Comparison of ENCODE assay signal across 8 cellular contexts in genomic region chr2:43225093-43225787, GRCh38. TPM values are rescaled to one million over a fixed set of nuclear protein-coding genes. Genes with fewer than 3 reads are reported as not detected.
DNase-seq lines count a peak whose midpoint lies in the region; ATAC-seq and TF ChIP-seq lines count a peak whose summit lies in the region.

No MANE protein-coding gene starts in this region.

- TF ChIP-seq CTCF in CD4-positive, alpha-beta T cell (IDR thresholded peaks at IDR 0.05) = no peak
- TF ChIP-seq CTCF in coronary artery (IDR thresholded peaks at IDR 0.05) (no peak), lung (IDR thresholded peaks at IDR 0.05; ENCODE audit: control extremely low read depth, extremely low read depth) (no peak)

- peak overlapping the region; percentile 94 for H3K9ac ChIP-seq in HUES6 (ENCODE audit: low read length)

- peaks cover 48% of the 10 kb centered on the region for H3K4me1 Mint-ChIP-seq in CD4-positive, alpha-beta T cell (ENCODE audit: low read depth)
- H3K4me1 Mint-ChIP-seq in activated CD4-positive, alpha-beta T cell treated with anti-CD3 and anti-CD28 coated beads for 36 hours = peaks cover 48% of the 10 kb centered on the region

- peaks cover 40% of the 10 kb centered on the region for H3K36me3 ChIP-seq in HUES6 (ENCODE audit: control insufficient read depth, insufficient read depth, low read length)
- H3K36me3 ChIP-seq in lung (ENCODE audit: control insufficient read depth in 2 of 2, insufficient read depth in 2 of 2, low read length in 2 of 2) = peaks cover 4 to 19% of the 10 kb centered on the region in 2 donors

- peaks cover 19% of the 10 kb centered on the region for H3K27me3 Mint-ChIP-seq in CD4-positive, alpha-beta T cell
- H3K27me3 Mint-ChIP-seq in activated CD4-positive, alpha-beta T cell treated with anti-CD3 and anti-CD28 coated beads for 36 hours = no peaks in the 10 kb centered on the region

- POLR2A ChIA-PET in CD4-positive, alpha-beta T cell (lab: Charles Lee) = interaction anchor here (0.8 to 21.5 kb wide), 9 partner anchors 9 to 415 kb away, joined by 3 to 1478 read pairs (median 85); partner anchors contain the start of gene THADA
- POLR2A ChIA-PET in activated CD4-positive, alpha-beta T cell treated with anti-CD3 and anti-CD28 coated beads for 36 hours (lab: Charles Lee) = interaction anchor here (0.7 to 1.4 kb wide), 5 partner anchors 54 to 411 kb away, joined by 3 to 5 read pairs (median 4); no protein-coding TSS in a partner anchor

- DNase-seq in CD4-positive, alpha-beta T cell = peak; percentile 53 to 72 (median 62)
- DNase-seq in activated CD4-positive, alpha-beta T cell treated with anti-CD3 and anti-CD28 coated beads for 36 hours = peak; percentile 84
- DNase-seq in coronary artery (ENCODE audit: low spot score) (no peak), lung (ENCODE audit: low spot score) (peak; percentile 65)
- DNase-seq in stimulated activated CD8-positive, alpha-beta memory T cell treated with anti-CD3 and anti-CD28 coated beads, Interleukin-15, amount 100 ng/mL, for 1 hour (ENCODE audit: low read depth) = peak; percentile 37

- peaks cover 84% of the 10 kb centered on the region for H3K36me3 Mint-ChIP-seq in CD4-positive, alpha-beta T cell (ENCODE audit: low read depth)
- peaks cover 50% of the 10 kb centered on the region for H3K36me3 Mint-ChIP-seq in activated CD4-positive, alpha-beta T cell treated with anti-CD3 and anti-CD28 coated beads for 36 hours (ENCODE audit: low read depth)

- H3K9me3 Mint-ChIP-seq in CD4-positive, alpha-beta T cell = no peaks in the 10 kb centered on the region
- H3K9me3 Mint-ChIP-seq in activated CD4-positive, alpha-beta T cell treated with anti-CD3 and anti-CD28 coated beads for 36 hours (ENCODE audit: low read depth) = no peaks in the 10 kb centered on the region

- intact Hi-C loops in CD4-positive, alpha-beta T cell (cut with DNase I, micrococcal nuclease) = loop anchor here in 1 of 2 experiments (5.0 kb wide), 3 partner anchors 257 to 312 kb away; no protein-coding TSS in a partner anchor
- intact Hi-C loops in activated CD4-positive, alpha-beta T cell treated with anti-CD3 and anti-CD28 coated beads for 36 hours (cut with DNase I, micrococcal nuclease) = loop anchor here (5.0 to 10.0 kb wide), 5 partner anchors 168 to 730 kb away; partner anchors contain the start of gene KCNG3 (in 1 of the 2)

- H3K4me3 ChIP-seq in HUES6 (ENCODE audit: low read depth, low read length) (peak overlapping the region; percentile 94), coronary artery (peak overlapping the region; percentile 94), lung (peak overlapping the region; percentile 92)

- ATAC-seq in CD4-positive, alpha-beta T cell (ENCODE audit: poor library complexity) = no peak
- ATAC-seq in activated CD4-positive, alpha-beta T cell treated with anti-CD3 and anti-CD28 coated beads for 36 hours = peak; percentile 0
- no peak for ATAC-seq in lung (ENCODE audit: insufficient read depth, low FRiP score)
- no peak for ATAC-seq in HG03354 (IDR thresholded peaks at IDR 0.05; ENCODE audit: poor library complexity, severe bottlenecking, unreplicated experiment)
- no peak for ATAC-seq in HG03457 (IDR thresholded peaks at IDR 0.05; ENCODE audit: unreplicated experiment)

- H3K27ac ChIP-seq in CD4-positive, alpha-beta T cell (ENCODE audit: low read depth, low read length) = peak overlapping the region; percentile 84
- peak overlapping the region; percentile 94 for H3K27ac ChIP-seq in HUES6 (ENCODE audit: low read depth, low read length)
- peak overlapping the region; percentile 98 to 99 for H3K27ac ChIP-seq in coronary artery
- peak overlapping the region; percentile 95 to 100 for H3K27ac ChIP-seq in lung (ENCODE audit: low read depth in 1 of 2, low read length in 1 of 2)

- WGBS in lung, 2 donors = 2 to 3% methylated on average over 64 to 74 of the region's 74 CpGs

- H3K4me1 ChIP-seq in HUES6 (ENCODE audit: control insufficient read depth, insufficient read depth, low read length) = peaks cover 37% of the 10 kb centered on the region
- peaks cover 5 to 8% of the 10 kb centered on the region in 2 donors for H3K4me1 ChIP-seq in lung (ENCODE audit: control insufficient read depth in 2 of 2, insufficient read depth in 2 of 2, low read length in 2 of 2)

- peak overlapping the region; percentile 98 for H3K27ac Mint-ChIP-seq in CD4-positive, alpha-beta T cell
- H3K27ac Mint-ChIP-seq in activated CD4-positive, alpha-beta T cell treated with anti-CD3 and anti-CD28 coated beads for 36 hours = peak overlapping the region; percentile 82

- peak overlapping the region; percentile 93 for H3K4me3 Mint-ChIP-seq in CD4-positive, alpha-beta T cell
- peak overlapping the region; percentile 83 for H3K4me3 Mint-ChIP-seq in activated CD4-positive, alpha-beta T cell treated with anti-CD3 and anti-CD28 coated beads for 36 hours

- H3K9me3 ChIP-seq in CD4-positive, alpha-beta T cell (ENCODE audit: control insufficient read depth, low read length) = no peaks in the 10 kb centered on the region
- H3K9me3 ChIP-seq in HUES6 (ENCODE audit: control insufficient read depth, insufficient read depth, low read depth, low read length) (no peaks in the 10 kb centered on the region), lung (ENCODE audit: control insufficient read depth in 2 of 2, insufficient read depth in 1 of 2, low read length in 1 of 2) (no peaks in the 10 kb centered on the region)

- no peaks in the 10 kb centered on the region for H3K27me3 ChIP-seq in CD4-positive, alpha-beta T cell (ENCODE audit: control insufficient read depth, insufficient read depth, low read length)
- H3K27me3 ChIP-seq in HUES6 (ENCODE audit: control insufficient read depth, insufficient read depth, low read length) = no peaks in the 10 kb centered on the region
- H3K27me3 ChIP-seq in lung (ENCODE audit: control insufficient read depth, insufficient read depth) = no peaks in the 10 kb centered on the region

- CTCF ChIA-PET in CD4-positive, alpha-beta T cell (lab: Charles Lee) = interaction anchor here (1.8 to 13.6 kb wide), 5 partner anchors 32 to 250 kb away, joined by 7 to 303 read pairs (median 10); no protein-coding TSS in a partner anchor
- CTCF ChIA-PET in activated CD4-positive, alpha-beta T cell treated with anti-CD3 and anti-CD28 coated beads for 36 hours (lab: Charles Lee) = interaction anchor here (0.5 to 4.5 kb wide), 12 partner anchors 31 to 348 kb away, joined by 3 to 32 read pairs (median 4); no protein-coding TSS in a partner anchor

RNA-seq across cellular contexts. Expression of gene ZFP36L2, which starts 1.2 kb away (rescaled TPM):
- 1,000 to 10,000 TPM; 1,602 to 1,631 TPM for total RNA-seq in CD4-positive, alpha-beta T cell
- total RNA-seq in activated CD4-positive, alpha-beta T cell treated with anti-CD3 and anti-CD28 coated beads for 36 hours = 10 to 100 TPM; 74.4 to 77.7 TPM
- 100 to 1,000 TPM in 1 of 2 donors, 10 to 100 TPM in 1; 63.1 to 110 TPM for total RNA-seq in lung
- polyA plus RNA-seq in lung = 10 to 100 TPM; 38.3 to 70.1 TPM

Comparison
In these comparisons a context has a peak if more than half of its experiments do, and no peak if none do; other contexts are left out.
1. RNA of gene ZFP36L2, which starts 1.2 kb away (total RNA-seq): 1,602 to 1,631 TPM in CD4-positive, alpha-beta T cell; 63.1 to 110 TPM in lung and 74.4 to 77.7 TPM in activated CD4-positive, alpha-beta T cell treated with anti-CD3 and anti-CD28 coated beads for 36 hours; every median in the first group is over 10 times any median in the second.
2. Peak in every context shown above with its lines, with median percentiles within 50 percentile points of each other: H3K27ac ChIP-seq and H3K4me3 ChIP-seq.